In genomic region chr1:148523205-148524144, GRCh38 we compare ENCODE assay signal across 12 cellular contexts. TPM values are rescaled to one million over a fixed set of nuclear protein-coding genes. Genes with fewer than 3 reads are reported as not detected.
A peak's percentile ranks its signal among the peaks of the same experiment; 100 is the strongest.
DNase-seq lines count a peak whose midpoint lies in the region; ATAC-seq and TF ChIP-seq lines count a peak whose summit lies in the region.
"Not testable (repeated sequence)": the region's sequence is repeated elsewhere in the genome, so short reads cannot be mapped to it uniquely, and the experiment has no call there.
"Had no signal": no experiment of that assay in that cellular context is flagged by ENCODE, and none has a peak within 500 bp of the region (broad histone marks: within the 10 kb centered on the region; RNA-seq: fewer than 3 reads in every experiment).

No MANE protein-coding gene starts in this region.

- no CpG with 5 or more reads among the region's 35 CpGs for WGBS in IMR-90 (ENCODE audit: extremely low coverage in 2 of 2, insufficient read length in 1 of 2), 2 experiments
- WGBS in upper lobe of left lung, 2 donors = 9 to 30% methylated on average over 5 to 12 of the region's 35 CpGs

- H4K91ac ChIP-seq in IMR-90 (ENCODE audit: insufficient read depth, low read depth, low read length) = not testable (repeated sequence)

- not testable (repeated sequence) for TF ChIP-seq RAD21 in IMR-90 (IDR thresholded peaks at IDR 0.05; ENCODE audit: low read length)

- H3K79me1 ChIP-seq in IMR-90 (ENCODE audit: low read depth in 1 of 2, low read length in 2 of 2) = not testable (repeated sequence)

- not testable (repeated sequence) for H2AFZ ChIP-seq in IMR-90 (replicated peaks; ENCODE audit: low read length, poor library complexity)

- not testable (repeated sequence) for H4K8ac ChIP-seq in IMR-90 (ENCODE audit: low read depth in 2 of 2, low read length in 2 of 2)

- H3K9me3 Mint-ChIP-seq in activated B cell treated with CpG ODN at 0.5 μM for 24 hours; activated naive CD8-positive, alpha-beta T cell treated with anti-CD3 and anti-CD28 coated beads, Interleukin-2, amount 10 ng/mL, durations not matched to agents 7 days and 5 days; neural crest cell: not testable (repeated sequence)

- CTCF ChIA-PET in IMR-90 (lab: Yijun Ruan, JAX); activated B cell treated with CpG ODN at 0.5 μM for 24 hours (lab: Charles Lee): not testable (repeated sequence)

- not testable (repeated sequence) for H3K23ac ChIP-seq in IMR-90 (ENCODE audit: low read depth, low read length)

- not testable (repeated sequence) for H3K4me2 ChIP-seq in IMR-90 (ENCODE audit: low read depth, low read length)

- peak overlapping the region; percentile 10; the same call in 1 of the 2 replicates for H3K4me3 ChIP-seq in IMR-90 (ENCODE audit: insufficient read depth, low read depth, low read length)
- H3K4me3 ChIP-seq in upper lobe of left lung = peak overlapping the region in 3 of 4 donors; percentile 33 to 48 (median 48)

- H2AK9ac ChIP-seq in IMR-90 (replicated peaks; ENCODE audit: low read depth, low read length, poor library complexity) = not testable (repeated sequence)

- not testable (repeated sequence) for H3K36me3 Mint-ChIP-seq in activated B cell treated with CpG ODN at 0.5 μM for 24 hours (ENCODE audit: low read depth); activated naive CD8-positive, alpha-beta T cell treated with anti-CD3 and anti-CD28 coated beads, Interleukin-2, amount 10 ng/mL, durations not matched to agents 7 days and 5 days; neural crest cell (ENCODE audit: low read depth)

- H2BK15ac ChIP-seq in IMR-90 (ENCODE audit: low read depth, low read length) = not testable (repeated sequence)

- H3K14ac ChIP-seq in IMR-90 (replicated peaks; ENCODE audit: low read depth, low read length) = not testable (repeated sequence)

- H3K9me1 ChIP-seq in IMR-90 (ENCODE audit: insufficient read depth, low read length) = not testable (repeated sequence)

- not testable (repeated sequence) for H3K4me1 ChIP-seq in IMR-90 (ENCODE audit: control insufficient read depth, insufficient read depth, low read length); upper lobe of left lung

- H3K27me3 ChIP-seq in IMR-90 (ENCODE audit: control insufficient read depth, insufficient read depth, low read length); upper lobe of left lung: not testable (repeated sequence)

- not testable (repeated sequence) for H3K36me3 ChIP-seq in IMR-90 (ENCODE audit: control insufficient read depth, insufficient read depth, low read length); upper lobe of left lung

- H3K27ac Mint-ChIP-seq in activated B cell treated with CpG ODN at 0.5 μM for 24 hours = peak overlapping the region; percentile 95
- peak overlapping the region; percentile 94 for H3K27ac Mint-ChIP-seq in activated naive CD8-positive, alpha-beta T cell treated with anti-CD3 and anti-CD28 coated beads, Interleukin-2, amount 10 ng/mL, durations not matched to agents 7 days and 5 days
- H3K27ac Mint-ChIP-seq in neural crest cell (ENCODE audit: unreplicated experiment) = not testable (repeated sequence)

- H2AK5ac ChIP-seq in IMR-90 (ENCODE audit: low read depth, low read length) = not testable (repeated sequence)

- H3K27ac ChIP-seq in IMR-90 (ENCODE audit: insufficient read depth, low read length); upper lobe of left lung: not testable (repeated sequence)

- not testable (repeated sequence) for H3K27me3 Mint-ChIP-seq in activated B cell treated with CpG ODN at 0.5 μM for 24 hours; activated naive CD8-positive, alpha-beta T cell treated with anti-CD3 and anti-CD28 coated beads, Interleukin-2, amount 10 ng/mL, durations not matched to agents 7 days and 5 days; neural crest cell (ENCODE audit: low read depth)

- H3K4me1 Mint-ChIP-seq in activated B cell treated with CpG ODN at 0.5 μM for 24 hours; activated naive CD8-positive, alpha-beta T cell treated with anti-CD3 and anti-CD28 coated beads, Interleukin-2, amount 10 ng/mL, durations not matched to agents 7 days and 5 days: not testable (repeated sequence)
- peaks cover 11% of the 10 kb centered on the region for H3K4me1 Mint-ChIP-seq in neural crest cell

- H2BK20ac ChIP-seq in IMR-90 (ENCODE audit: low read depth, low read length) = not testable (repeated sequence)

- H3K4ac ChIP-seq in IMR-90 (ENCODE audit: low read depth, low read length) = not testable (repeated sequence)

- DNase-seq in IMR-90; activated B cell treated with CpG ODN at 0.5 μM for 24 hours; activated naive CD8-positive, alpha-beta T cell treated with anti-CD3 and anti-CD28 coated beads, Interleukin-2, amount 10 ng/mL, durations not matched to agents 7 days and 5 days; Right ventricle myocardium inferior (ENCODE audit: missing footprints); neural crest cell (ENCODE audit: low read depth, low spot score); upper lobe of left lung: not testable (repeated sequence)

- not testable (repeated sequence) for TF ChIP-seq EP300 in upper lobe of left lung (IDR thresholded peaks at IDR 0.05)

- TF ChIP-seq CTCF in IMR-90 (conservative IDR thresholded peaks at IDR 0.05; ENCODE audit: low read depth, low read length); activated B cell treated with CpG ODN at 0.5 μM for 24 hours (IDR thresholded peaks at IDR 0.05); neural crest cell (conservative IDR thresholded peaks at IDR 0.05); upper lobe of left lung (IDR thresholded peaks at IDR 0.05): not testable (repeated sequence)

- not testable (repeated sequence) for H4K5ac ChIP-seq in IMR-90 (ENCODE audit: low read depth, low read length)

- H3K4me3 Mint-ChIP-seq in activated B cell treated with CpG ODN at 0.5 μM for 24 hours (peak overlapping the region; percentile 87), neural crest cell (peak overlapping the region; percentile 87)
- peak overlapping the region; percentile 85 for H3K4me3 Mint-ChIP-seq in activated naive CD8-positive, alpha-beta T cell treated with anti-CD3 and anti-CD28 coated beads, Interleukin-2, amount 10 ng/mL, durations not matched to agents 7 days and 5 days

- not testable (repeated sequence) for TF ChIP-seq POLR2A in IMR-90 (IDR thresholded peaks at IDR 0.05; ENCODE audit: low read depth, low read length); upper lobe of left lung (IDR thresholded peaks at IDR 0.05)

- in situ Hi-C loops in IMR-90 (cut with MboI; ENCODE audit: low sequenced_read_pairs) = not testable (repeated sequence)

- H4K20me1 ChIP-seq in IMR-90 (ENCODE audit: insufficient read depth, low read length) = not testable (repeated sequence)

- ATAC-seq in GM18870 (IDR thresholded peaks at IDR 0.05; ENCODE audit: unreplicated experiment) (peak; percentile 15), HG02678 (IDR thresholded peaks at IDR 0.05; ENCODE audit: unreplicated experiment) (peak; percentile 18), activated B cell treated with CpG ODN at 0.5 μM for 24 hours (ENCODE audit: low read depth) (peak; percentile 12), Right ventricle myocardium inferior (peak; percentile 26), upper lobe of left lung (ENCODE audit: low FRiP score in 2 of 2) (peak; percentile 5 to 70)
- ATAC-seq in IMR-90 (ENCODE audit: low read depth) = not testable (repeated sequence)
- peak; percentile 25 for ATAC-seq in activated naive CD8-positive, alpha-beta T cell treated with anti-CD3 and anti-CD28 coated beads, Interleukin-2, amount 10 ng/mL, durations not matched to agents 7 days and 5 days (ENCODE audit: low read depth)

- H3K56ac ChIP-seq in IMR-90 (ENCODE audit: extremely low read depth, insufficient read depth, low read length) = not testable (repeated sequence)

- H3K18ac ChIP-seq in IMR-90 (ENCODE audit: low read depth, low read length) = not testable (repeated sequence)

- intact Hi-C loops in IMR-90 (cut with micrococcal nuclease); activated B cell treated with CpG ODN at 0.5 μM for 24 hours (cut with micrococcal nuclease); Right ventricle myocardium inferior (cut with DNase I): not testable (repeated sequence)

- H3K9me3 ChIP-seq in IMR-90 (ENCODE audit: control insufficient read depth, insufficient read depth, low read length); upper lobe of left lung: not testable (repeated sequence)

- dilution Hi-C loops in IMR-90 (cut with HindIII; ENCODE audit: low sequenced_read_pairs, unreplicated experiment) = not testable (repeated sequence)

- not testable (repeated sequence) for BruUV-seq in IMR-90 (replicated peaks; lab: Mats Ljungman, UMichigan)

- POLR2A ChIA-PET in IMR-90 (lab: Charles Lee; ENCODE audit: unreplicated experiment) = not testable (repeated sequence)
- POLR2A ChIA-PET in activated B cell treated with CpG ODN at 0.5 μM for 24 hours (lab: Charles Lee) = interaction anchor here (0.6 to 2.0 kb wide), 14 partner anchors 64 to 1815 kb away, joined by 3 to 90 read pairs (median 8); no protein-coding TSS in a partner anchor
- POLR2A ChIA-PET in activated naive CD8-positive, alpha-beta T cell treated with anti-CD3 and anti-CD28 coated beads, Interleukin-2, amount 10 ng/mL, durations not matched to agents 7 days and 5 days (lab: Charles Lee) = interaction anchor here (0.7 to 1.8 kb wide), 9 partner anchors 121 to 189 kb away, joined by 3 to 34 read pairs (median 6); no protein-coding TSS in a partner anchor

- not testable (repeated sequence) for H2BK120ac ChIP-seq in IMR-90 (ENCODE audit: low read depth, low read length)

- H3K9ac ChIP-seq in IMR-90 (ENCODE audit: low read depth, low read length) = not testable (repeated sequence)

- not testable (repeated sequence) for H2BK5ac ChIP-seq in IMR-90 (ENCODE audit: low read depth, low read length, poor library complexity, severe bottlenecking)

RNA-seq across cellular contexts. Expression of gene PPIAL4G, which starts 40.4 kb away (rescaled TPM):
- total RNA-seq in IMR-90 (2012; rRNA removed) (not detected in 2 replicates), activated B cell treated with CpG ODN at 0.5 μM for 24 hours (0.42 and 0.62 TPM in 2 replicates), Right ventricle myocardium inferior (not detected), neural crest cell (0.09 TPM in 1 of 2 replicates, not detected in the other), upper lobe of left lung (under 1 TPM in 1 of 6 donors, not detected in 5; 0.10 TPM)
- not detected in 2 replicates for polyA plus RNA-seq in IMR-90 (2012; rRNA removed)
- polyA plus RNA-seq in IMR-90 (2012; cell fraction: cytosol; rRNA removed) = not detected in 2 replicates
- polyA plus RNA-seq in IMR-90 (2012; cell fraction: nucleus; rRNA removed; ENCODE audit: low replicate concordance) = not detected in 2 replicates
- 1 to 10 TPM; 1.6 to 1.8 TPM for total RNA-seq in activated naive CD8-positive, alpha-beta T cell treated with anti-CD3 and anti-CD28 coated beads, Interleukin-2, amount 10 ng/mL, durations not matched to agents 7 days and 5 days
- total RNA-seq: adrenal gland, glomerular endothelial cell, H4, osteoblast had no signal
